ENCODE assay signal across 1 cellular context in the genomic region with DNA sequence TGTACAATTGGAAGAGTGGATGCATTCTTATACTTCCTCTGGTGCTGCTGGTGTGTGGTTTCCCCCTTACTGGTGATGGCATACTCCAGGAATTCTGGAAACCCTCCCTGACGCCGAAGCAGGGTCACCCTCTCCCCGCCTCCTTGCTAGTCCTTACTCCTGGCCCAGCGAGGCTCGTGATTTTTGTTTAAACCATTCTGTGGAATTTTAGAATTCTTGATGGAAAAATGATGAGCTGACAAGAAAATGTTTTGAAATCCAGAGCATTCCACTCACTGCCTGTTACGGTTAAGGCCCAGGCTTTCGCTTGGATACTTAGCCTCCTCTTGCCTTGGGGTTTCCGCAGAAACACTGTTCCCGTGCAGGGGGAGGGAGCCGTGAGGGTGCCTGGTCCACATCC.
TF ChIP-seq lines count a peak whose summit lies in the region.

No MANE protein-coding gene starts in this region.

TF ChIP-seq in IMR-90, 13 proteins besides CTCF, POLR2A, EP300 and RAD21:
- TF ChIP-seq, protein P1, sequence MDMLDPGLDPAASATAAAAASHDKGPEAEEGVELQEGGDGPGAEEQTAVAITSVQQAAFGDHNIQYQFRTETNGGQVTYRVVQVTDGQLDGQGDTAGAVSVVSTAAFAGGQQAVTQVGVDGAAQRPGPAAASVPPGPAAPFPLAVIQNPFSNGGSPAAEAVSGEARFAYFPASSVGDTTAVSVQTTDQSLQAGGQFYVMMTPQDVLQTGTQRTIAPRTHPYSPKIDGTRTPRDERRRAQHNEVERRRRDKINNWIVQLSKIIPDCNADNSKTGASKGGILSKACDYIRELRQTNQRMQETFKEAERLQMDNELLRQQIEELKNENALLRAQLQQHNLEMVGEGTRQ (IDR thresholded peaks at IDR 0.05; ENCODE audit: low read depth, low read length), result no peak
- TF ChIP-seq MAZ (IDR thresholded peaks at IDR 0.05; ENCODE audit: borderline replicate concordance, low read depth, low read length), result peak; percentile 41; the same call in 1 of the 2 replicates
- no peak for TF ChIP-seq SMC3 (IDR thresholded peaks at IDR 0.05; ENCODE audit: low read depth, low read length)
- 0 out of 2 replicates have a peak, but pooled peaks have one; percentile 27 for TF ChIP-seq CEBPB (IDR thresholded peaks at IDR 0.05; ENCODE audit: low read depth, low read length)
- TF ChIP-seq MAFK (IDR thresholded peaks at IDR 0.05; ENCODE audit: low read depth, low read length), result peak; percentile 87
- 0 out of 2 replicates have a peak, but pooled peaks have one; percentile 20 for TF ChIP-seq NFE2L2 (IDR thresholded peaks at IDR 0.05; ENCODE audit: low read depth, low read length)
- no peak for TF ChIP-seq CHD1 (IDR thresholded peaks at IDR 0.05; ENCODE audit: low read depth, low read length)
- no peak for TF ChIP-seq RCOR1 (IDR thresholded peaks at IDR 0.05; ENCODE audit: insufficient replicate concordance, low read length)
- TF ChIP-seq BHLHE40 (IDR thresholded peaks at IDR 0.05; ENCODE audit: low read depth, low read length), result peak; percentile 87
- TF ChIP-seq MXI1 (IDR thresholded peaks at IDR 0.05; ENCODE audit: borderline replicate concordance, low read depth, low read length), result no peak
- peak; percentile 52; the same call in 1 of the 2 replicates for TF ChIP-seq FOS (IDR thresholded peaks at IDR 0.05; ENCODE audit: low read depth, low read length)
- TF ChIP-seq, protein P2, sequence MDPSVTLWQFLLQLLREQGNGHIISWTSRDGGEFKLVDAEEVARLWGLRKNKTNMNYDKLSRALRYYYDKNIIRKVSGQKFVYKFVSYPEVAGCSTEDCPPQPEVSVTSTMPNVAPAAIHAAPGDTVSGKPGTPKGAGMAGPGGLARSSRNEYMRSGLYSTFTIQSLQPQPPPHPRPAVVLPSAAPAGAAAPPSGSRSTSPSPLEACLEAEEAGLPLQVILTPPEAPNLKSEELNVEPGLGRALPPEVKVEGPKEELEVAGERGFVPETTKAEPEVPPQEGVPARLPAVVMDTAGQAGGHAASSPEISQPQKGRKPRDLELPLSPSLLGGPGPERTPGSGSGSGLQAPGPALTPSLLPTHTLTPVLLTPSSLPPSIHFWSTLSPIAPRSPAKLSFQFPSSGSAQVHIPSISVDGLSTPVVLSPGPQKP (IDR thresholded peaks at IDR 0.05; ENCODE audit: borderline replicate concordance, low read depth, low read length), result no peak
- TF ChIP-seq RFX5 (IDR thresholded peaks at IDR 0.05; ENCODE audit: low read depth, low read length), result no peak
